8 cellular contexts compared by ENCODE assay signal in genomic region chr1:229271448-229272120, GRCh38. TPM values are rescaled to one million over a fixed set of nuclear protein-coding genes. Genes with fewer than 3 reads are reported as not detected.
DNase-seq lines count a peak whose midpoint lies in the region; ATAC-seq and TF ChIP-seq lines count a peak whose summit lies in the region.

No MANE protein-coding gene starts in this region.

- DNase-seq in Caki2 (ENCODE audit: low read depth): peak; percentile 37
- peak; percentile 12 for DNase-seq in central memory CD4-positive, alpha-beta T cell
- no peak for DNase-seq in left lobe of liver (ENCODE audit: low spot score)
- peak; percentile 41 for DNase-seq in stimulated activated CD8-positive, alpha-beta memory T cell treated with anti-CD3 and anti-CD28 coated beads, Interleukin-12 subunit alpha, Interleukin-12 subunit beta, amount 100 ng/mL, for 4 hours (ENCODE audit: low read depth)
- DNase-seq in COLO829 (ENCODE audit: low spot score): no peak

- ATAC-seq in GM19395 (IDR thresholded peaks at IDR 0.05; ENCODE audit: unreplicated experiment): peak; percentile 71
- peak; percentile 38 for ATAC-seq in HG03520 (IDR thresholded peaks at IDR 0.05; ENCODE audit: unreplicated experiment)
- ATAC-seq in left lobe of liver: peak; percentile 21

- no peaks in the 10 kb centered on the region for H3K9me3 ChIP-seq in SU-DHL-6 (ENCODE audit: insufficient read depth, low read length)

- in situ Hi-C loops in Caki2 (cut with HindIII; ENCODE audit: low pct_unique_long_range_greater_than_20kb, low sequenced_read_pairs): no loop called here

- H3K36me3 ChIP-seq in SU-DHL-6 (ENCODE audit: low read length): no peaks in the 10 kb centered on the region

- peaks cover 49% of the 10 kb centered on the region for H3K79me2 ChIP-seq in SU-DHL-6 (ENCODE audit: insufficient read depth, low read length)

- peak overlapping the region; percentile 79 for H3K9ac ChIP-seq in SU-DHL-6 (ENCODE audit: low read length)

- peak overlapping the region; percentile 45 for H2AFZ ChIP-seq in SU-DHL-6 (ENCODE audit: low read depth, low read length, severe bottlenecking)

- H3F3A ChIP-seq in SU-DHL-6 (ENCODE audit: insufficient read depth): no peaks in the 10 kb centered on the region

- no peak overlapping the region for H3K27ac ChIP-seq in SU-DHL-6 (ENCODE audit: low read depth, low read length)

- no peak for TF ChIP-seq CTCF in SU-DHL-6 (IDR thresholded peaks at IDR 0.05; ENCODE audit: insufficient read depth, low read length, poor library complexity, severe bottlenecking)

- H4K20me1 ChIP-seq in SU-DHL-6 (ENCODE audit: low read depth, low read length): peaks cover 9% of the 10 kb centered on the region; the same call in 1 of the 2 replicates

- no peaks in the 10 kb centered on the region for H3K27me3 ChIP-seq in SU-DHL-6 (ENCODE audit: low read length)

- H3K4me2 ChIP-seq in SU-DHL-6 (ENCODE audit: low read depth, low read length, poor library complexity, severe bottlenecking): peak overlapping the region; percentile 90

- H3K4me3 ChIP-seq in SU-DHL-6 (ENCODE audit: insufficient read depth, low read length, poor library complexity, severe bottlenecking): peak overlapping the region; percentile 96

- H3K9me2 ChIP-seq in SU-DHL-6 (replicated peaks; ENCODE audit: insufficient read depth, low read length): no peaks in the 10 kb centered on the region

RNA-seq across cellular contexts. Expression of gene RAB4A, which starts 0.7 kb away (rescaled TPM):
- total RNA-seq in Caki2 (2014; rRNA removed; shearing (Covaris generic); ENCODE audit: low replicate concordance): 53.7 and 65.1 TPM in 2 replicates
- 63.7 TPM for total RNA-seq in left lobe of liver

Comparison
In these comparisons a context has a peak if more than half of its experiments do, and no peak if none do; other contexts are left out.
1. DNase-seq: peak in Caki2 (single experiment), central memory CD4-positive, alpha-beta T cell (single experiment) and stimulated activated CD8-positive, alpha-beta memory T cell treated with anti-CD3 and anti-CD28 coated beads, Interleukin-12 subunit alpha, Interleukin-12 subunit beta, amount 100 ng/mL, for 4 hours (single experiment); none in left lobe of liver (single experiment) and COLO829 (single experiment).
2. ATAC-seq: peak in every context shown above with its lines; median percentile 71 in GM19395; 38 in HG03520; 21 in left lobe of liver.